ENCODE assay signal across 18 cellular contexts in the genomic region with DNA sequence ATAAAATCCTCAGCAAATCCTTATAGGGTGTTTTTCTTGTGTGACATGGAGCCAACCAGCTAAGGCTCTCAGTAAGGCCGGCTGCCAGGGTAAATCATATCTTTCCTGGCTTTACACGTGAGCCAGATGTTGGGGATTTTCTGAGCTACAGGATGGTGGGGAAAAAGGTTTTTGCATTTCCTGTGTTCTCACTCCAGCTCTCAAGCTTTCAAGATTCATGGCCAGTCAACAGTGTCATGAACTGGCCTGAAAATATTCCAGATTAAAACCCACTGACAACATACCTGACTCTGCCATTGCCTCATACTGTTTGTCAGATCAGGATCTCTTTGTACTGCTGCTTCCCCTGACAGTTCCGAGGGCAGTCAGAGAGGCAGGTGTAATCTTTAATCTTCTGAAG.
DNase-seq lines count a peak whose midpoint lies in the region; ATAC-seq, FAIRE-seq and TF ChIP-seq lines count a peak whose summit lies in the region.
"Had no signal": no experiment of that assay in that cellular context is flagged by ENCODE, and none has a peak within 500 bp of the region (broad histone marks: within the 10 kb centered on the region; RNA-seq: fewer than 3 reads in every experiment).

No MANE protein-coding gene starts in this region.

- no peak for TF ChIP-seq EP300 in gastroesophageal sphincter (IDR thresholded peaks at IDR 0.05)

- FAIRE-seq in astrocyte (lab: Jason Lieb, UNC), result no peak
- FAIRE-seq: GM19239 had no signal

- peaks cover 5% of the 10 kb centered on the region for H3K4me1 Mint-ChIP-seq in astrocyte (ENCODE audit: low read depth, unreplicated experiment)

- no peaks in the 10 kb centered on the region for H3K9me3 ChIP-seq in astrocyte (ENCODE audit: insufficient read depth, low read depth, low read length)
- peaks cover 0 to 3% (median 0%) of the 10 kb centered on the region in 3 donors for H3K9me3 ChIP-seq in gastroesophageal sphincter
- H3K9me3 ChIP-seq: colonic mucosa, neutrophil had no signal

- H3K79me2 ChIP-seq in astrocyte (ENCODE audit: insufficient read depth, low read length), result peaks cover 19% of the 10 kb centered on the region

- no peak overlapping the region for H3K9ac ChIP-seq in astrocyte (ENCODE audit: low read length)

- TF ChIP-seq CTCF in astrocyte (IDR thresholded peaks at IDR 0.05; ENCODE audit: insufficient read depth, low read depth, low read length), result no peak
- TF ChIP-seq CTCF in gastroesophageal sphincter (IDR thresholded peaks at IDR 0.05), result no peak

- H2AFZ ChIP-seq in astrocyte (ENCODE audit: low read depth, low read length), result no peak overlapping the region

- peaks cover 11% of the 10 kb centered on the region for H3K9me3 Mint-ChIP-seq in astrocyte (ENCODE audit: unreplicated experiment)

- no peak overlapping the region for H3K4me2 ChIP-seq in astrocyte (ENCODE audit: low read length)

- H3K4me3 Mint-ChIP-seq in astrocyte (ENCODE audit: unreplicated experiment), result no peak overlapping the region
- H3K4me3 Mint-ChIP-seq: activated naive CD4-positive, alpha-beta T cell treated with anti-CD3 and anti-CD28 coated beads for 36 hours had no signal

- no peak overlapping the region for H3K4me3 ChIP-seq in astrocyte (ENCODE audit: insufficient read depth, low read depth, low read length)
- H3K4me3 ChIP-seq in gastroesophageal sphincter, result no peak overlapping the region
- H3K4me3 ChIP-seq: colonic mucosa had no signal

- no peaks in the 10 kb centered on the region for H3K4me1 ChIP-seq in astrocyte (ENCODE audit: insufficient read depth, low read length)
- H3K4me1 ChIP-seq in gastroesophageal sphincter, result no peaks in the 10 kb centered on the region
- H3K4me1 ChIP-seq: colonic mucosa had no signal

- H3K27ac ChIP-seq in astrocyte (ENCODE audit: low read depth, low read length), result no peak overlapping the region
- no peak overlapping the region for H3K27ac ChIP-seq in gastroesophageal sphincter
- H3K27ac ChIP-seq: colonic mucosa, neutrophil had no signal

- H3K36me3 ChIP-seq in astrocyte (ENCODE audit: insufficient read depth, low read length), result no peaks in the 10 kb centered on the region
- no peaks in the 10 kb centered on the region for H3K36me3 ChIP-seq in gastroesophageal sphincter
- H3K36me3 ChIP-seq: colonic mucosa, neutrophil had no signal

- H4K20me1 ChIP-seq in astrocyte (ENCODE audit: insufficient read depth, low read length), result peaks cover 4% of the 10 kb centered on the region

- H3K27ac Mint-ChIP-seq in astrocyte (ENCODE audit: unreplicated experiment), result no peak overlapping the region
- H3K27ac Mint-ChIP-seq: activated naive CD4-positive, alpha-beta T cell treated with anti-CD3 and anti-CD28 coated beads for 36 hours had no signal

- 17 to 55% methylated on average over 3 of the region's 3 CpGs for WGBS in gastroesophageal sphincter (ENCODE audit: low coverage in 1 of 2), 2 donors

- no peaks in the 10 kb centered on the region for H3K27me3 Mint-ChIP-seq in astrocyte (ENCODE audit: low read depth, unreplicated experiment)

- H3K36me3 Mint-ChIP-seq in astrocyte (ENCODE audit: low read depth, unreplicated experiment), result peaks cover 5% of the 10 kb centered on the region

- H3K27me3 ChIP-seq in astrocyte (ENCODE audit: insufficient read depth, low read length) (no peaks in the 10 kb centered on the region), gastroesophageal sphincter (no peaks in the 10 kb centered on the region)
- H3K27me3 ChIP-seq: colonic mucosa, neutrophil had no signal

- ATAC-seq in gastroesophageal sphincter, result peak; percentile 51
- ATAC-seq in HG03442 (IDR thresholded peaks at IDR 0.05; ENCODE audit: unreplicated experiment), result no peak

- peak; percentile 15 for DNase-seq in NCI-H1092 treated with DMSO at 0.1 percent for 48 hours (lab: John Stamatoyannopoulos, UW)
- DNase-seq in NCI-H1092 (lab: John Stamatoyannopoulos, UW), result no peak
- DNase-seq in astrocyte (ENCODE audit: low read depth), result peak; percentile 46
- peak; percentile 5 for DNase-seq in pulmonary artery endothelial cell (ENCODE audit: low read depth, low spot score)
- DNase-seq in NCI-H2227 treated with DMSO at 0.1 percent for 48 hours (lab: John Stamatoyannopoulos, UW), result no peak
- no peak for DNase-seq in NCI-H1436 treated with DMSO at 0.1 percent for 48 hours (lab: John Stamatoyannopoulos, UW)
- DNase-seq: activated naive CD4-positive, alpha-beta T cell treated with anti-CD3 and anti-CD28 coated beads for 36 hours; Calu3; colonic mucosa; glutamatergic neuron; H7; mammary epithelial cell; NCI-H1048; T-helper 9 cell had no signal

- TF ChIP-seq POLR2A in gastroesophageal sphincter (IDR thresholded peaks at IDR 0.05), result no peak

Comparison
In these comparisons a context has a peak if more than half of its experiments do, and no peak if none do; other contexts are left out.
1. DNase-seq: peak in NCI-H1092 treated with DMSO at 0.1 percent for 48 hours (single experiment), astrocyte (single experiment) and pulmonary artery endothelial cell (single experiment); none in NCI-H1092 (single experiment), NCI-H2227 treated with DMSO at 0.1 percent for 48 hours (single experiment) and NCI-H1436 treated with DMSO at 0.1 percent for 48 hours (single experiment).